Comparison of ENCODE assay signal across 1 cellular context in the genomic region with DNA sequence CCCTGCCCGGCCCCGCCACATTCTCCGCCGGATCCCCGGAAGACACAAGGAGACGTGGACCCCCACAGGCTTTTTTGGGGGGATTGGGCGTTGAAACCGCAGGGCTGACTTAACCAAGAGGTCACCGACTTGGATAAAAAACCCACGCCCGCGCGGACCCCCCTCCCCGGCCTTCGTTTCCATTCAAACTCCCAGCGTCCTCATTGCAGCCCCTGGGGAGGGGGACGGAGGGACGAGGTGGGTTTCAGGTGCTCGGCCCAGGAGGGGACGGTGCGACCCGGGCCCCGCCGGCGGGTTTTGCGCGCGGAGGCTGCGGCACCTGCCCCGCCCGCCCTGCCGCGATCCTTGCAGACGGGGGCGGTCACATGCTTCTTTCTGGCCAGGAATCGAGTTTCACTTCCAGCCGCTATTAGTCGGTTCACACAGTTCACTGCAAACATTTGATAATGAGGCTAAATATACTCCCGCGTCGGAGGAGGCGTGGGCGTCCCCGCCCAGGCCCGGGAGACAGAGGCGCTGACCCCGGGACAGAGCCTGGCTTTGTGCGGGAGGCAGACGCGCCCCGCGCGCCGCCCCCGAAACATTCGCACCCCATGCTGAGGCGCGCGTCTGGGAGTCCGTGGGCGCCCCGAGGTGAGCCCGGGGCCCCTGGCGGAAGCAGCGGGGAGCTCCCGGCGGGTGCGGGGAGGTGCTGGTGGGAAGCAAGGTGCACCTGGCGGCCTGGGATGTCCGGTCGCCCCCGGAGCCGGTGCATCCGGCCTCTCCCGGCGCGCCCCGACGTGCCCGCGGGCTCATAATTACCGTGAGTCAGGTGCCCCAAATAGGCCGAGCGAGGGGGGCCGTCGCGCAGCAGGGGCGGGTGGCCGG.
A peak's percentile ranks its signal among the peaks of the same experiment; 100 is the strongest.
TF ChIP-seq lines count a peak whose summit lies in the region.

No MANE protein-coding gene starts in this region.

TF ChIP-seq in K562, 482 proteins besides CTCF, POLR2A, EP300 and RAD21 (continued from another document and continues in another):
- TF ChIP-seq, protein P1, sequence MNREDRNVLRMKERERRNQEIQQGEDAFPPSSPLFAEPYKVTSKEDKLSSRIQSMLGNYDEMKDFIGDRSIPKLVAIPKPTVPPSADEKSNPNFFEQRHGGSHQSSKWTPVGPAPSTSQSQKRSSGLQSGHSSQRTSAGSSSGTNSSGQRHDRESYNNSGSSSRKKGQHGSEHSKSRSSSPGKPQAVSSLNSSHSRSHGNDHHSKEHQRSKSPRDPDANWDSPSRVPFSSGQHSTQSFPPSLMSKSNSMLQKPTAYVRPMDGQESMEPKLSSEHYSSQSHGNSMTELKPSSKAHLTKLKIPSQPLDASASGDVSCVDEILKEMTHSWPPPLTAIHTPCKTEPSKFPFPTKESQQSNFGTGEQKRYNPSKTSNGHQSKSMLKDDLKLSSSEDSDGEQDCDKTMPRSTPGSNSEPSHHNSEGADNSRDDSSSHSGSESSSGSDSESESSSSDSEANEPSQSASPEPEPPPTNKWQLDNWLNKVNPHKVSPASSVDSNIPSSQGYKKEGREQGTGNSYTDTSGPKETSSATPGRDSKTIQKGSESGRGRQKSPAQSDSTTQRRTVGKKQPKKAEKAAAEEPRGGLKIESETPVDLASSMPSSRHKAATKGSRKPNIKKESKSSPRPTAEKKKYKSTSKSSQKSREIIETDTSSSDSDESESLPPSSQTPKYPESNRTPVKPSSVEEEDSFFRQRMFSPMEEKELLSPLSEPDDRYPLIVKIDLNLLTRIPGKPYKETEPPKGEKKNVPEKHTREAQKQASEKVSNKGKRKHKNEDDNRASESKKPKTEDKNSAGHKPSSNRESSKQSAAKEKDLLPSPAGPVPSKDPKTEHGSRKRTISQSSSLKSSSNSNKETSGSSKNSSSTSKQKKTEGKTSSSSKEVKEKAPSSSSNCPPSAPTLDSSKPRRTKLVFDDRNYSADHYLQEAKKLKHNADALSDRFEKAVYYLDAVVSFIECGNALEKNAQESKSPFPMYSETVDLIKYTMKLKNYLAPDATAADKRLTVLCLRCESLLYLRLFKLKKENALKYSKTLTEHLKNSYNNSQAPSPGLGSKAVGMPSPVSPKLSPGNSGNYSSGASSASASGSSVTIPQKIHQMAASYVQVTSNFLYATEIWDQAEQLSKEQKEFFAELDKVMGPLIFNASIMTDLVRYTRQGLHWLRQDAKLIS (CRISPR knock-in tag; IDR thresholded peaks at IDR 0.05), result no peak
- TF ChIP-seq MAZ (CRISPR knock-in tag; conservative IDR thresholded peaks at IDR 0.05 in 1 of 2, IDR thresholded peaks at IDR 0.05 in 1 of 2) (peak; percentile 64 to 80; a peak in 3 of 4 replicates), CBFA2T3 (IDR thresholded peaks at IDR 0.05) (peak; percentile 68), ETV6 (IDR thresholded peaks at IDR 0.05; ENCODE audit: borderline replicate concordance in 1 of 2, low read depth in 2 of 2, low read length in 1 of 2) (no peak), ETV6 (CRISPR knock-in tag; IDR thresholded peaks at IDR 0.05; ENCODE audit: borderline replicate concordance) (no peak), FIP1L1 (IDR thresholded peaks at IDR 0.05; ENCODE audit: low read depth, low read length, poor library complexity, severe bottlenecking) (peak; percentile 33), CEBPB (tag; IDR thresholded peaks at IDR 0.05) (no peak), ZBTB17 (CRISPR knock-in tag; IDR thresholded peaks at IDR 0.05) (0 out of 2 replicates have a peak, but pooled peaks have one; percentile 21), THRAP3 (IDR thresholded peaks at IDR 0.05; ENCODE audit: borderline replicate concordance) (no peak), ZBTB7A (IDR thresholded peaks at IDR 0.05; ENCODE audit: borderline replicate concordance, control insufficient read depth, low read depth, low read length) (peak; percentile 24; the same call in 1 of the 2 replicates), SETDB1 (IDR thresholded peaks at IDR 0.05; ENCODE audit: low read length) (no peak), GATAD2B (IDR thresholded peaks at IDR 0.05; ENCODE audit: borderline replicate concordance) (peak; percentile 26; the same call in 1 of the 2 replicates), CSDE1 (IDR thresholded peaks at IDR 0.05) (no peak), POLR2AphosphoS5 (IDR thresholded peaks at IDR 0.05; ENCODE audit: control insufficient read depth, insufficient read depth, low read depth, low read length) (no peak), HDAC1 (IDR thresholded peaks at IDR 0.05) (no peak), NR2C2 (CRISPR knock-in tag; IDR thresholded peaks at IDR 0.05) (no peak), NR2C2 (tag; IDR thresholded peaks at IDR 0.05) (no peak), TFE3 (CRISPR knock-in tag; IDR thresholded peaks at IDR 0.05) (peak; percentile 54), SP1 (CRISPR knock-in tag; IDR thresholded peaks at IDR 0.05) (0 out of 2 replicates have a peak, but pooled peaks have one; percentile 4), MNT (conservative IDR thresholded peaks at IDR 0.05) (peak in 1 of 2 experiments; percentile 62; a peak in 1 of 4 replicates), RERE (CRISPR knock-in tag; IDR thresholded peaks at IDR 0.05; ENCODE audit: borderline replicate concordance) (no peak), VEZF1 (CRISPR knock-in tag; IDR thresholded peaks at IDR 0.05) (peak; percentile 79), RBFOX2 (IDR thresholded peaks at IDR 0.05; ENCODE audit: low read depth, low read length) (peak; percentile 56), EZH2 (IDR thresholded peaks at IDR 0.05; ENCODE audit: borderline replicate concordance, low read depth, low read length) (no peak), ETV5 (CRISPR knock-in tag; IDR thresholded peaks at IDR 0.05; ENCODE audit: low read depth) (peak; percentile 58; the same call in 1 of the 2 replicates)
- TF ChIP-seq, protein P2, sequence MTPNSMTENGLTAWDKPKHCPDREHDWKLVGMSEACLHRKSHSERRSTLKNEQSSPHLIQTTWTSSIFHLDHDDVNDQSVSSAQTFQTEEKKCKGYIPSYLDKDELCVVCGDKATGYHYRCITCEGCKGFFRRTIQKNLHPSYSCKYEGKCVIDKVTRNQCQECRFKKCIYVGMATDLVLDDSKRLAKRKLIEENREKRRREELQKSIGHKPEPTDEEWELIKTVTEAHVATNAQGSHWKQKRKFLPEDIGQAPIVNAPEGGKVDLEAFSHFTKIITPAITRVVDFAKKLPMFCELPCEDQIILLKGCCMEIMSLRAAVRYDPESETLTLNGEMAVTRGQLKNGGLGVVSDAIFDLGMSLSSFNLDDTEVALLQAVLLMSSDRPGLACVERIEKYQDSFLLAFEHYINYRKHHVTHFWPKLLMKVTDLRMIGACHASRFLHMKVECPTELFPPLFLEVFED (CRISPR knock-in tag; conservative IDR thresholded peaks at IDR 0.05), result 0 out of 2 replicates have a peak, but pooled peaks have one; percentile 29
- TF ChIP-seq, protein P3, sequence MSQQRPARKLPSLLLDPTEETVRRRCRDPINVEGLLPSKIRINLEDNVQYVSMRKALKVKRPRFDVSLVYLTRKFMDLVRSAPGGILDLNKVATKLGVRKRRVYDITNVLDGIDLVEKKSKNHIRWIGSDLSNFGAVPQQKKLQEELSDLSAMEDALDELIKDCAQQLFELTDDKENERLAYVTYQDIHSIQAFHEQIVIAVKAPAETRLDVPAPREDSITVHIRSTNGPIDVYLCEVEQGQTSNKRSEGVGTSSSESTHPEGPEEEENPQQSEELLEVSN (IDR thresholded peaks at IDR 0.05; ENCODE audit: borderline replicate concordance in 1 of 2, extremely low read depth in 1 of 2, insufficient read depth in 1 of 2, insufficient read length in 1 of 2, low read depth in 1 of 2, low read length in 1 of 2, poor library complexity in 1 of 2, severe bottlenecking in 1 of 2), result peak in 1 of 2 experiments; percentile 67
- TF ChIP-seq, protein P4, sequence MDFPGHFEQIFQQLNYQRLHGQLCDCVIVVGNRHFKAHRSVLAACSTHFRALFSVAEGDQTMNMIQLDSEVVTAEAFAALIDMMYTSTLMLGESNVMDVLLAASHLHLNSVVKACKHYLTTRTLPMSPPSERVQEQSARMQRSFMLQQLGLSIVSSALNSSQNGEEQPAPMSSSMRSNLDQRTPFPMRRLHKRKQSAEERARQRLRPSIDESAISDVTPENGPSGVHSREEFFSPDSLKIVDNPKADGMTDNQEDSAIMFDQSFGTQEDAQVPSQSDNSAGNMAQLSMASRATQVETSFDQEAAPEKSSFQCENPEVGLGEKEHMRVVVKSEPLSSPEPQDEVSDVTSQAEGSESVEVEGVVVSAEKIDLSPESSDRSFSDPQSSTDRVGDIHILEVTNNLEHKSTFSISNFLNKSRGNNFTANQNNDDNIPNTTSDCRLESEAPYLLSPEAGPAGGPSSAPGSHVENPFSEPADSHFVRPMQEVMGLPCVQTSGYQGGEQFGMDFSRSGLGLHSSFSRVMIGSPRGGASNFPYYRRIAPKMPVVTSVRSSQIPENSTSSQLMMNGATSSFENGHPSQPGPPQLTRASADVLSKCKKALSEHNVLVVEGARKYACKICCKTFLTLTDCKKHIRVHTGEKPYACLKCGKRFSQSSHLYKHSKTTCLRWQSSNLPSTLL (IDR thresholded peaks at IDR 0.05), result no peak
